33 cellular contexts compared by ENCODE assay signal in the genomic region with DNA sequence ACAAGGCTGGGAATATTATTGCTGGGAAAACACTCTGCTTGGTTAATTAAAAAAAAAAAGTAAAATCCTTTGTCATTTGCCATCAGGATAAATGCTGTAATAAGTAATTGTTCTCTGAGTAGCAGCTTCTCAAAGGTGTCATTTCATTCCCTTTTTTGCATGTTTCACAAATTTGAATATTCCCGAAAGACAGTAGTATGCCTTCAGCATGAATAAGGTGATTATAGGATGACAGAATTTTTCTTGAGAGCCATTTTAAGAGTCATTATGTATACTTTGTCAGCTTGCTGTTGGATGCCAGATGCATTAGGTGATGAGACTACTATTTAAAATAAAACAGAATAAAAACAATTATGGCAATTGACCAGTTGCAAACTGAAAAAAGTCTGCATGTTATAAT.
DNase-seq lines count a peak whose midpoint lies in the region; ATAC-seq and TF ChIP-seq lines count a peak whose summit lies in the region.
"Had no signal": no experiment of that assay in that cellular context is flagged by ENCODE, and none has a peak within 500 bp of the region (broad histone marks: within the 10 kb centered on the region; RNA-seq: fewer than 3 reads in every experiment).

No MANE protein-coding gene starts in this region.

- peak overlapping the region; percentile 58 for H3K27ac ChIP-seq in neural cell (ENCODE audit: low read length)
- H3K27ac ChIP-seq: 22Rv1; A549; BLaER1; BLaER1 treated with 17β-estradiol and CSF1 and Interleukin-3, amounts not matched to agents 10 nM and 100 nM; C4-2B had no signal

- no peak overlapping the region for H3K4me3 ChIP-seq in neural cell (ENCODE audit: low read length)
- H3K4me3 ChIP-seq: A549; BLaER1; BLaER1 treated with 17β-estradiol and CSF1 and Interleukin-3, amounts not matched to agents 10 nM and 100 nM had no signal

- H4K20me1 ChIP-seq in neural cell (ENCODE audit: insufficient read depth): no peaks in the 10 kb centered on the region
- H4K20me1 ChIP-seq: BLaER1; BLaER1 treated with 17β-estradiol and CSF1 and Interleukin-3, amounts not matched to agents 10 nM and 100 nM had no signal

- H3K4me1 Mint-ChIP-seq in naive thymus-derived CD8-positive, alpha-beta T cell: no peaks in the 10 kb centered on the region
- H3K4me1 Mint-ChIP-seq: B cell; CD14-positive monocyte; CD4-positive, alpha-beta memory T cell; CD4-positive, CD25-positive, alpha-beta regulatory T cell; CD8-positive, alpha-beta memory T cell had no signal

- no peaks in the 10 kb centered on the region for H3K27me3 ChIP-seq in neural cell (ENCODE audit: insufficient read depth, low read depth, low read length)
- H3K27me3 ChIP-seq: BE2C; BLaER1; BLaER1 treated with 17β-estradiol and CSF1 and Interleukin-3, amounts not matched to agents 10 nM and 100 nM had no signal

- no peak overlapping the region for H3K9ac ChIP-seq in neural cell (ENCODE audit: low read length)
- H3K9ac ChIP-seq: BLaER1; BLaER1 treated with 17β-estradiol and CSF1 and Interleukin-3, amounts not matched to agents 10 nM and 100 nM had no signal

- H2AFZ ChIP-seq in neural cell (ENCODE audit: low read depth, low read length): no peak overlapping the region

- no peaks in the 10 kb centered on the region for H3K36me3 Mint-ChIP-seq in naive thymus-derived CD8-positive, alpha-beta T cell
- H3K36me3 Mint-ChIP-seq: CD14-positive monocyte; CD4-positive, alpha-beta memory T cell; CD4-positive, CD25-positive, alpha-beta regulatory T cell; CD8-positive, alpha-beta memory T cell; CD8-positive, alpha-beta T cell had no signal

- no peaks in the 10 kb centered on the region for H3K79me2 ChIP-seq in neural cell (replicated peaks; ENCODE audit: insufficient read depth, low read length)

- no peak overlapping the region for H3K4me2 ChIP-seq in neural cell (ENCODE audit: low read length)
- H3K4me2 ChIP-seq: A549; BLaER1; BLaER1 treated with 17β-estradiol and CSF1 and Interleukin-3, amounts not matched to agents 10 nM and 100 nM had no signal

- H3K4me3 Mint-ChIP-seq in naive thymus-derived CD8-positive, alpha-beta T cell: no peak overlapping the region
- H3K4me3 Mint-ChIP-seq: B cell; CD14-positive monocyte; CD4-positive, alpha-beta memory T cell; CD4-positive, alpha-beta T cell; CD4-positive, CD25-positive, alpha-beta regulatory T cell; CD8-positive, alpha-beta memory T cell; CD8-positive, alpha-beta T cell had no signal

- H3F3A ChIP-seq in neural cell (ENCODE audit: insufficient read depth, low read length, poor library complexity, severe bottlenecking): no peaks in the 10 kb centered on the region

- no peak for TF ChIP-seq RAD21 in neural cell (conservative IDR thresholded peaks at IDR 0.05)

- H3K27me3 Mint-ChIP-seq in naive thymus-derived CD8-positive, alpha-beta T cell: peaks cover 0 to 2% (median 0%) of the 10 kb centered on the region in 5 donors
- H3K27me3 Mint-ChIP-seq: B cell; CD4-positive, alpha-beta T cell; CD4-positive, CD25-positive, alpha-beta regulatory T cell; CD8-positive, alpha-beta memory T cell had no signal

- no peak overlapping the region for H3K27ac Mint-ChIP-seq in naive thymus-derived CD8-positive, alpha-beta T cell
- H3K27ac Mint-ChIP-seq: B cell; CD14-positive monocyte; CD4-positive, alpha-beta memory T cell; CD4-positive, alpha-beta T cell; CD4-positive, CD25-positive, alpha-beta regulatory T cell; CD8-positive, alpha-beta memory T cell; CD8-positive, alpha-beta T cell had no signal

- H3K36me3 ChIP-seq in neural cell (ENCODE audit: insufficient read depth, low read length): no peaks in the 10 kb centered on the region
- H3K36me3 ChIP-seq: BE2C; BLaER1; BLaER1 treated with 17β-estradiol and CSF1 and Interleukin-3, amounts not matched to agents 10 nM and 100 nM had no signal

- no peaks in the 10 kb centered on the region for H3K9me3 ChIP-seq in neural cell (ENCODE audit: low read length)
- H3K9me3 ChIP-seq: A549; BE2C; BLaER1; BLaER1 treated with 17β-estradiol and CSF1 and Interleukin-3, amounts not matched to agents 10 nM and 100 nM had no signal

- TF ChIP-seq CTCF in neural cell (IDR thresholded peaks at IDR 0.05; ENCODE audit: poor library complexity, severe bottlenecking): no peak

- peaks cover 0 to 5% (median 0%) of the 10 kb centered on the region in 9 donors for H3K9me3 Mint-ChIP-seq in naive thymus-derived CD8-positive, alpha-beta T cell

- no peaks in the 10 kb centered on the region for H3K9me2 ChIP-seq in neural cell (ENCODE audit: insufficient read depth, low read length)

- TF ChIP-seq EP300 in neural cell (conservative IDR thresholded peaks at IDR 0.05; ENCODE audit: poor library complexity, severe bottlenecking): peak; percentile 86

- DNase-seq in NCI-H526 (lab: John Stamatoyannopoulos, UW): peak; percentile 51 to 60
- DNase-seq in NCI-H526 treated with DMSO at 0.1 percent for 48 hours (lab: John Stamatoyannopoulos, UW): no peak
- DNase-seq in NCI-H1048 (lab: John Stamatoyannopoulos, UW): peak; percentile 14
- no peak for DNase-seq in foreskin melanocyte
- DNase-seq in naive thymus-derived CD8-positive, alpha-beta T cell: no peak
- DNase-seq: 8988T; ACHN; AML-193; BE2C; C1 segment of cervical spinal cord; Caco-2; Calu3; CD4-positive, alpha-beta memory T cell; CD4-positive, alpha-beta T cell; CD4-positive, CD25-positive, alpha-beta regulatory T cell; CD8-positive, alpha-beta memory T cell; CD8-positive, alpha-beta T cell; COR-L47; DMS 273 treated with DMSO at 0.1 percent for 48 hours; DMS153; DMS53; DMS79; DMS79 treated with DMSO at 0.1 percent for 48 hours; DND-41; EL had no signal

- no peak for ATAC-seq in naive thymus-derived CD8-positive, alpha-beta T cell
- ATAC-seq: A549; CD8-positive, alpha-beta T cell had no signal

- POLR2A ChIA-PET in naive thymus-derived CD8-positive, alpha-beta T cell (lab: Charles Lee): no interaction called here

TF ChIP-seq in neural cell, 6 proteins besides CTCF, POLR2A, EP300 and RAD21:
- TF ChIP-seq TAF1 (IDR thresholded peaks at IDR 0.05; ENCODE audit: low read depth) (no peak), POLR2AphosphoS5 (IDR thresholded peaks at IDR 0.05) (peak; percentile 62)
- TF ChIP-seq, protein P1, sequence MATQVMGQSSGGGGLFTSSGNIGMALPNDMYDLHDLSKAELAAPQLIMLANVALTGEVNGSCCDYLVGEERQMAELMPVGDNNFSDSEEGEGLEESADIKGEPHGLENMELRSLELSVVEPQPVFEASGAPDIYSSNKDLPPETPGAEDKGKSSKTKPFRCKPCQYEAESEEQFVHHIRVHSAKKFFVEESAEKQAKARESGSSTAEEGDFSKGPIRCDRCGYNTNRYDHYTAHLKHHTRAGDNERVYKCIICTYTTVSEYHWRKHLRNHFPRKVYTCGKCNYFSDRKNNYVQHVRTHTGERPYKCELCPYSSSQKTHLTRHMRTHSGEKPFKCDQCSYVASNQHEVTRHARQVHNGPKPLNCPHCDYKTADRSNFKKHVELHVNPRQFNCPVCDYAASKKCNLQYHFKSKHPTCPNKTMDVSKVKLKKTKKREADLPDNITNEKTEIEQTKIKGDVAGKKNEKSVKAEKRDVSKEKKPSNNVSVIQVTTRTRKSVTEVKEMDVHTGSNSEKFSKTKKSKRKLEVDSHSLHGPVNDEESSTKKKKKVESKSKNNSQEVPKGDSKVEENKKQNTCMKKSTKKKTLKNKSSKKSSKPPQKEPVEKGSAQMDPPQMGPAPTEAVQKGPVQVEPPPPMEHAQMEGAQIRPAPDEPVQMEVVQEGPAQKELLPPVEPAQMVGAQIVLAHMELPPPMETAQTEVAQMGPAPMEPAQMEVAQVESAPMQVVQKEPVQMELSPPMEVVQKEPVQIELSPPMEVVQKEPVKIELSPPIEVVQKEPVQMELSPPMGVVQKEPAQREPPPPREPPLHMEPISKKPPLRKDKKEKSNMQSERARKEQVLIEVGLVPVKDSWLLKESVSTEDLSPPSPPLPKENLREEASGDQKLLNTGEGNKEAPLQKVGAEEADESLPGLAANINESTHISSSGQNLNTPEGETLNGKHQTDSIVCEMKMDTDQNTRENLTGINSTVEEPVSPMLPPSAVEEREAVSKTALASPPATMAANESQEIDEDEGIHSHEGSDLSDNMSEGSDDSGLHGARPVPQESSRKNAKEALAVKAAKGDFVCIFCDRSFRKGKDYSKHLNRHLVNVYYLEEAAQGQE (IDR thresholded peaks at IDR 0.05; ENCODE audit: borderline replicate concordance): peak; percentile 84

Comparison
In these comparisons a context has a peak if more than half of its experiments do, and no peak if none do; other contexts are left out.
1. DNase-seq: peak in NCI-H526 (2 of 2) and NCI-H1048 (single experiment); none in NCI-H526 treated with DMSO at 0.1 percent for 48 hours (single experiment), foreskin melanocyte (single experiment) and naive thymus-derived CD8-positive, alpha-beta T cell (0 of 10).